Comparison of ENCODE assay signal across 18 cellular contexts in genomic region chr2:45923701-45924100, GRCh38.
DNase-seq lines count a peak whose midpoint lies in the region; ATAC-seq and TF ChIP-seq lines count a peak whose summit lies in the region.
"Had no signal": no experiment of that assay in that cellular context is flagged by ENCODE, and none has a peak within 500 bp of the region (broad histone marks: within the 10 kb centered on the region; RNA-seq: fewer than 3 reads in every experiment).

No MANE protein-coding gene starts in this region.

- peak overlapping the region; percentile 66 for H3K27ac Mint-ChIP-seq in Calu3 (ENCODE audit: unreplicated experiment)
- no peak overlapping the region for H3K27ac Mint-ChIP-seq in activated CD4-positive, alpha-beta memory T cell treated with anti-CD3 and anti-CD28 coated beads, Interleukin-2, amount 10 ng/mL, durations not matched to agents 7 days and 5 days
- H3K27ac Mint-ChIP-seq: CD8-positive, alpha-beta T cell had no signal

- H3K4me3 ChIP-seq in PC-3 (ENCODE audit: low read length) (no peak overlapping the region), epithelial cell of esophagus (ENCODE audit: low read length) (no peak overlapping the region)

- H3F3A ChIP-seq in PC-3 (ENCODE audit: low read length, unreplicated experiment) = no peaks in the 10 kb centered on the region

- no peaks in the 10 kb centered on the region for H3K27me3 ChIP-seq in PC-3 (ENCODE audit: low read length)

- H3K36me3 Mint-ChIP-seq in Calu3 (ENCODE audit: insufficient read depth, unreplicated experiment) = no peaks in the 10 kb centered on the region
- H3K36me3 Mint-ChIP-seq in activated CD4-positive, alpha-beta memory T cell treated with anti-CD3 and anti-CD28 coated beads, Interleukin-2, amount 10 ng/mL, durations not matched to agents 7 days and 5 days (ENCODE audit: low read depth) = no peaks in the 10 kb centered on the region
- H3K36me3 Mint-ChIP-seq: CD8-positive, alpha-beta T cell had no signal

- no peaks in the 10 kb centered on the region for H3K27me3 Mint-ChIP-seq in Calu3 (ENCODE audit: unreplicated experiment)
- H3K27me3 Mint-ChIP-seq in activated CD4-positive, alpha-beta memory T cell treated with anti-CD3 and anti-CD28 coated beads, Interleukin-2, amount 10 ng/mL, durations not matched to agents 7 days and 5 days = no peaks in the 10 kb centered on the region

- H3K27ac ChIP-seq in PC-3 (ENCODE audit: low read length) = no peak overlapping the region

- POLR2A ChIA-PET in PC-3 (lab: Charles Lee; ENCODE audit: unreplicated experiment) = no interaction called here
- POLR2A ChIA-PET in activated CD4-positive, alpha-beta memory T cell treated with anti-CD3 and anti-CD28 coated beads, Interleukin-2, amount 10 ng/mL, durations not matched to agents 7 days and 5 days (lab: Charles Lee) = no interaction called here

- no peak for TF ChIP-seq CTCF in Calu3 (IDR thresholded peaks at IDR 0.05; ENCODE audit: unreplicated experiment)
- no peak for TF ChIP-seq CTCF in PC-3 (conservative IDR thresholded peaks at IDR 0.05; ENCODE audit: low read depth, low read length)
- TF ChIP-seq CTCF in epithelial cell of esophagus (IDR thresholded peaks at IDR 0.05; ENCODE audit: insufficient read depth, low read depth, low read length, missing control alignments) = no peak

- H3K4me3 Mint-ChIP-seq in Calu3 (ENCODE audit: low read depth, unreplicated experiment) = peak overlapping the region; percentile 27
- no peak overlapping the region for H3K4me3 Mint-ChIP-seq in activated CD4-positive, alpha-beta memory T cell treated with anti-CD3 and anti-CD28 coated beads, Interleukin-2, amount 10 ng/mL, durations not matched to agents 7 days and 5 days
- H3K4me3 Mint-ChIP-seq: CD8-positive, alpha-beta T cell had no signal

- no peaks in the 10 kb centered on the region for H3K79me2 ChIP-seq in PC-3 (ENCODE audit: low read length)

- no peaks in the 10 kb centered on the region for H3K4me1 Mint-ChIP-seq in Calu3 (ENCODE audit: low read depth, unreplicated experiment)
- peaks cover 12% of the 10 kb centered on the region for H3K4me1 Mint-ChIP-seq in activated CD4-positive, alpha-beta memory T cell treated with anti-CD3 and anti-CD28 coated beads, Interleukin-2, amount 10 ng/mL, durations not matched to agents 7 days and 5 days

- no peak overlapping the region for H3K4me2 ChIP-seq in PC-3 (ENCODE audit: low read length)

- no peaks in the 10 kb centered on the region for H3K36me3 ChIP-seq in PC-3 (ENCODE audit: low read depth, low read length)

- BruUV-seq in Calu3 (replicated peaks; lab: Mats Ljungman, UMichigan) (no TSS peak), PC-3 (replicated peaks; lab: Mats Ljungman, UMichigan) (no TSS peak)

- ATAC-seq in PC-3 = no peak; the same call in 1 of the 2 replicates
- ATAC-seq: CD8-positive, alpha-beta T cell; Panc1 had no signal

- H4K20me1 ChIP-seq in PC-3 (ENCODE audit: low read length) = no peaks in the 10 kb centered on the region

- no peak overlapping the region for H2AFZ ChIP-seq in PC-3 (ENCODE audit: low read length)

- H3K9me3 ChIP-seq in PC-3 (ENCODE audit: low read length) = no peaks in the 10 kb centered on the region

- intact Hi-C loops in Calu3 (cut with micrococcal nuclease; ENCODE audit: unreplicated experiment) (no loop called here), PC-3 (cut with micrococcal nuclease) (no loop called here)

- DNase-seq in Calu3 = peak; percentile 54
- DNase-seq in PC-3 = peak; percentile 40
- DNase-seq in epithelial cell of esophagus (ENCODE audit: low read depth) = peak; percentile 22
- peak; percentile 76 for DNase-seq in renal cortical epithelial cell (ENCODE audit: low read depth)
- no peak for DNase-seq in DMS79 (lab: John Stamatoyannopoulos, UW)
- no peak for DNase-seq in HuH-7 (ENCODE audit: low spot score)
- no peak for DNase-seq in kidney glomerular epithelial cell (lab: John Stamatoyannopoulos, UW)
- no peak for DNase-seq in activated CD4-positive, alpha-beta memory T cell treated with anti-CD3 and anti-CD28 coated beads, Interleukin-2, amount 10 ng/mL, durations not matched to agents 7 days and 5 days
- DNase-seq: ACHN; CD8-positive, alpha-beta T cell; Karpas-422; NCI-H1417; NCI-H1930; NCI-H2171; NCI-H446 treated with DMSO at 0.1 percent for 48 hours; NCI-H774; SHP77 treated with DMSO at 0.1 percent for 48 hours had no signal

- CTCF ChIA-PET in Calu3 (lab: Charles Lee) (no interaction called here), PC-3 (lab: Charles Lee) (no interaction called here)
- CTCF ChIA-PET in activated CD4-positive, alpha-beta memory T cell treated with anti-CD3 and anti-CD28 coated beads, Interleukin-2, amount 10 ng/mL, durations not matched to agents 7 days and 5 days (lab: Charles Lee) = no interaction called here

- no peak overlapping the region for H3K9ac ChIP-seq in PC-3 (ENCODE audit: low read length)

- no peaks in the 10 kb centered on the region for H3K9me2 ChIP-seq in PC-3 (replicated peaks; ENCODE audit: low read length)

- peaks cover 18% of the 10 kb centered on the region for H3K4me1 ChIP-seq in PC-3 (ENCODE audit: insufficient read depth, low read length)

- no peaks in the 10 kb centered on the region for H3K9me3 Mint-ChIP-seq in Calu3 (ENCODE audit: low read depth, unreplicated experiment)
- no peaks in the 10 kb centered on the region for H3K9me3 Mint-ChIP-seq in activated CD4-positive, alpha-beta memory T cell treated with anti-CD3 and anti-CD28 coated beads, Interleukin-2, amount 10 ng/mL, durations not matched to agents 7 days and 5 days
- H3K9me3 Mint-ChIP-seq: CD8-positive, alpha-beta T cell had no signal

Comparison
In these comparisons a context has a peak if more than half of its experiments do, and no peak if none do; other contexts are left out.
1. DNase-seq: peak in Calu3 (single experiment), PC-3 (single experiment), epithelial cell of esophagus (single experiment) and renal cortical epithelial cell (single experiment); none in DMS79 (single experiment), HuH-7 (single experiment), kidney glomerular epithelial cell (single experiment) and activated CD4-positive, alpha-beta memory T cell treated with anti-CD3 and anti-CD28 coated beads, Interleukin-2, amount 10 ng/mL, durations not matched to agents 7 days and 5 days (single experiment).